9 cellular contexts compared by ENCODE assay signal in the genomic region with DNA sequence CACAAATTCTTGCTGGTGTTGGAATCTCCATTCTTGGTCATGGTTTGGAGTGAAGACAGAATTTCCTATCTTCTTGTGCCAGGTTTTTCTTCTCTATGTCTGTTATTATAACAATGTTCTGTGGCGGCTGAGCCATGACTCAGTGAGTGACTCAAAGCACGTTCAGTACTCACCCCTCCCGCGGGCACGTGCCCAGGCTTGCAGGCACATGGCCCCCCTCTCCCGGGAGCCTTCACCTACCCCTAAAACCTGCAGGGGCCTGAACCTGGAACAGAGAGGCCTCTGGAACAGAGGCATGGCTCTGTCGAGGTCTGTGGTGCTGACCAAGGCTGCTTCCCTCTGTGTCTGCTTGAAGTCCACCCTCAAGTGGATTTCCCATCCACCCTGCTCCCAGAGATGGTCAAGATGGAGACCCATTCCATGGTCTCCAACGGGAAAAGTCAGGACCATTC. TPM values are rescaled to one million over a fixed set of nuclear protein-coding genes. Genes with fewer than 3 reads are reported as not detected.
DNase-seq lines count a peak whose midpoint lies in the region; ATAC-seq and TF ChIP-seq lines count a peak whose summit lies in the region.
"Had no signal": no experiment of that assay in that cellular context is flagged by ENCODE, and none has a peak within 500 bp of the region (broad histone marks: within the 10 kb centered on the region; RNA-seq: fewer than 3 reads in every experiment).

No MANE protein-coding gene starts in this region.

- no peak overlapping the region for H3K9ac ChIP-seq in DND-41 (ENCODE audit: low read depth, low read length)

- no peak overlapping the region for H2AFZ ChIP-seq in DND-41 (ENCODE audit: low read depth, low read length)

- H3K36me3 ChIP-seq in DND-41 (ENCODE audit: insufficient read depth, low read length), result no peaks in the 10 kb centered on the region

- H3K4me1 ChIP-seq in DND-41 (ENCODE audit: insufficient read depth, low read length) (no peaks in the 10 kb centered on the region), foreskin keratinocyte (peaks cover 17% of the 10 kb centered on the region)

- no peaks in the 10 kb centered on the region for H3K9me3 ChIP-seq in DND-41 (ENCODE audit: insufficient read depth, low read length, severe bottlenecking)

- 0 out of 2 replicates have a peak, but pooled peaks cover 6% of the 10 kb centered on the region for H4K20me1 ChIP-seq in DND-41 (ENCODE audit: insufficient read depth, low read length)

- no peaks in the 10 kb centered on the region for H3K79me2 ChIP-seq in DND-41 (ENCODE audit: insufficient read depth, low read length)

- no peak overlapping the region for H3K4me2 ChIP-seq in DND-41 (ENCODE audit: insufficient read depth, low read length)

- ATAC-seq in DND-41 (ENCODE audit: insufficient read depth, low read depth) (no peak), SK-N-SH treated with all-trans-retinoic acid at 6 μM for 48 hours (peak; percentile 71), foreskin keratinocyte (peak; percentile 79), GM18861 (IDR thresholded peaks at IDR 0.05; ENCODE audit: unreplicated experiment) (no peak), GM18868 (IDR thresholded peaks at IDR 0.05; ENCODE audit: unreplicated experiment) (no peak)

- peak; percentile 3 for DNase-seq in DND-41
- peak; percentile 80 to 88 for DNase-seq in foreskin keratinocyte
- peak; percentile 90 for DNase-seq in renal cortical epithelial cell (ENCODE audit: low read depth)
- no peak for DNase-seq in DMS 273 (lab: John Stamatoyannopoulos, UW; ENCODE audit: unreplicated experiment)
- DNase-seq in NCI-H748 treated with DMSO at 0.1 percent for 48 hours (lab: John Stamatoyannopoulos, UW), result no peak

- TF ChIP-seq CTCF in DND-41 (IDR thresholded peaks at IDR 0.05; ENCODE audit: borderline replicate concordance, extremely low read depth, low read length, poor library complexity, severe bottlenecking) (no peak), foreskin keratinocyte (conservative IDR thresholded peaks at IDR 0.05) (no peak)

- H3K4me3 ChIP-seq in DND-41 (ENCODE audit: low read depth in 1 of 2, low read length in 2 of 2), result no peak overlapping the region

- H3K27me3 ChIP-seq in DND-41 (ENCODE audit: insufficient read depth, low read length, poor library complexity) (no peaks in the 10 kb centered on the region), foreskin keratinocyte (no peaks in the 10 kb centered on the region)

- H3K27ac ChIP-seq in DND-41 (ENCODE audit: low read length), result no peak overlapping the region
- peak overlapping the region; percentile 58 for H3K27ac ChIP-seq in foreskin keratinocyte

TF ChIP-seq in SK-N-SH treated with all-trans-retinoic acid at 6 μM for 48 hours, 23 proteins besides CTCF, POLR2A, EP300 and RAD21:
- TF ChIP-seq GLIS3 (CRISPR knock-in tag; IDR thresholded peaks at IDR 0.05) (no peak), PATZ1 (CRISPR knock-in tag; IDR thresholded peaks at IDR 0.05; ENCODE audit: borderline replicate concordance) (peak; percentile 53; the same call in 1 of the 2 replicates)

RNA-seq across cellular contexts. Expression of gene PLXNB1, which starts 27.6 kb away (rescaled TPM):
- total RNA-seq in foreskin keratinocyte (67.8 and 73.4 TPM in 2 replicates), renal cortical epithelial cell (38.2 and 191 TPM in 2 replicates)
- 40.1 and 40.6 TPM in 2 replicates for polyA plus RNA-seq in foreskin keratinocyte

RNA-seq across cellular contexts. Expression of gene FBXW12, which starts 30.3 kb away (rescaled TPM):
- total RNA-seq in foreskin keratinocyte (not detected in 2 replicates), renal cortical epithelial cell (not detected in 2 replicates)
- not detected in 2 replicates for polyA plus RNA-seq in foreskin keratinocyte
- total RNA-seq: activated CD8-positive, alpha-beta memory T cell treated with anti-CD3 and anti-CD28 coated beads for 36 hours had no signal

RNA-seq across cellular contexts. Expression of gene CCDC51, which starts 37.6 kb away (rescaled TPM):
- total RNA-seq in foreskin keratinocyte, result 30.3 and 31.1 TPM in 2 replicates
- 29.5 and 33.2 TPM in 2 replicates for polyA plus RNA-seq in foreskin keratinocyte
- 24.0 and 37.5 TPM in 2 replicates for total RNA-seq in renal cortical epithelial cell

RNA-seq across cellular contexts. Expression of gene TMA7, which starts 37.8 kb away (rescaled TPM):
- total RNA-seq in foreskin keratinocyte (376 and 417 TPM in 2 replicates), renal cortical epithelial cell (201 and 228 TPM in 2 replicates)
- 616 and 663 TPM in 2 replicates for polyA plus RNA-seq in foreskin keratinocyte

RNA-seq across cellular contexts. Expression of gene ATRIP, which starts 44.2 kb away (rescaled TPM):
- total RNA-seq in foreskin keratinocyte (11.6 and 14.4 TPM in 2 replicates), renal cortical epithelial cell (4.3 and 5.2 TPM in 2 replicates)
- polyA plus RNA-seq in foreskin keratinocyte, result 9.2 and 11.4 TPM in 2 replicates

Comparison
In these comparisons a context has a peak if more than half of its experiments do, and no peak if none do; other contexts are left out.
1. ATAC-seq: peak in SK-N-SH treated with all-trans-retinoic acid at 6 μM for 48 hours (single experiment) and foreskin keratinocyte (single experiment); none in DND-41 (single experiment), GM18861 (single experiment) and GM18868 (single experiment).
2. DNase-seq: peak in DND-41 (single experiment), foreskin keratinocyte (2 of 2) and renal cortical epithelial cell (single experiment); none in DMS 273 (single experiment) and NCI-H748 treated with DMSO at 0.1 percent for 48 hours (single experiment).